1 cellular context compared by ENCODE assay signal in the genomic region with DNA sequence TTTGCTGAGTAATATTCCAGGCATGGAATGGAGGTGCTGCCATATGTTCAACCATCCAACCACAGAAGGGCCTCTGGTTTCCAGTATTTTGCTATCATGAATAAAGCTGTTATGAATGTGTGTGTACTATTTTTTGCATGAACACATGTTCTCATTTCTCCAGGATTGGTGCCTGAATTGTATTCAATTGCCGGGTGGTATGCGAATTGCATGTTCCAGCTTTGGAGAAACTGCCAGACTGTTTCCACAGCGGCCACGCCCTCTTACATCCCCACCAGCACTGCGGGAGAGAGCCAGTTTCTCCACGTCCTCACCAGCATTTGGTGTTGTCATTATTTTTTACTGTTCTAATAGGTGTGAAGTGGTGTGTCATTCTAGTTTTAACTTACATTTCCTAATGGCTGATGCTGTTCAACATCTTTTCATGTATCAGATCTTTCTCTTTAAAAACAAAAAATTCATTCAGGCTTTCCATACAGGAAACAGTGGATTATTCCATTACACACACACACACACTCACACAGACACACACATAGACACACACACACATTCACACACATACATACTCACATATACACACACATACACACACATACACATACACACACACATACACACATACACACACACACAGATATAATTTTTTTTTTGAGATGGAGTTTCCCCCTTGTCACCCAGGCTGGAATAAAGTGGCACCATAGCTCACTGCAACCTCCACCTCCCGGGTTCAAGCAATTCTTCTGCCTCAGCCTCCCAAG.
TF ChIP-seq lines count a peak whose summit lies in the region.

No MANE protein-coding gene starts in this region.

TF ChIP-seq in HepG2, 621 proteins besides CTCF, POLR2A, EP300 and RAD21:
- no peak for TF ChIP-seq BRCA1 (CRISPR knock-in tag; IDR thresholded peaks at IDR 0.05)
- 0 out of 2 replicates have a peak, but pooled peaks have one; percentile 32 for TF ChIP-seq EZH2 (conservative IDR thresholded peaks at IDR 0.05; ENCODE audit: low read depth, low read length)
- TF ChIP-seq NFIC (IDR thresholded peaks at IDR 0.05; ENCODE audit: low read length) = no peak
- no peak for TF ChIP-seq ZFP36L2 (CRISPR knock-in tag; IDR thresholded peaks at IDR 0.05)
TF ChIP-seq in HepG2: peak in this region for 1.
